11 cellular contexts compared by ENCODE assay signal in the genomic region with DNA sequence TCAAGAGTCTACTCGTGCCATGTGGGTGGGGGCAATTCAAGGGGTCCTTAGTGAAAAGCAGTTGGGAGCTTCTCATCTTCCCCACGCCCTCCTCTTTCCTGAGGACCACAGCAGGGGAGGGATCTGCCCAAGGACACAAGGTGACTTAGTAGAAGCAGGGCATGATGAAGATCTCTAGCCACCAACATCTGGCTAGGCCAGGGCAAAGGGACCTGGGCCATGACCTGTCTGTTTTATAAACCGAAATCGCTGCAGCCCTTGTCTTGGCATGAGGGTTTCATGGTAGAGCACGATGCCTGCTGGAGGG. TPM values are rescaled to one million over a fixed set of nuclear protein-coding genes. Genes with fewer than 3 reads are reported as not detected.
DNase-seq lines count a peak whose midpoint lies in the region; ATAC-seq and TF ChIP-seq lines count a peak whose summit lies in the region.
"Had no signal": no experiment of that assay in that cellular context is flagged by ENCODE, and none has a peak within 500 bp of the region (broad histone marks: within the 10 kb centered on the region; RNA-seq: fewer than 3 reads in every experiment).

No MANE protein-coding gene starts in this region.

- no TSS peak for BruUV-seq in MCF 10A (replicated peaks; lab: Mats Ljungman, UMichigan)

- ATAC-seq in Right ventricle myocardium superior (ENCODE audit: poor library complexity): no peak
- no peak for ATAC-seq in natural killer cell
- no peak for ATAC-seq in esophagus mucosa
- ATAC-seq: left colon had no signal

- no peak for TF ChIP-seq CTCF in left ventricle myocardium inferior (IDR thresholded peaks at IDR 0.05; ENCODE audit: borderline replicate concordance)
- no peak for TF ChIP-seq CTCF in MCF 10A (IDR thresholded peaks at IDR 0.05; ENCODE audit: unreplicated experiment)
- TF ChIP-seq CTCF in natural killer cell (IDR thresholded peaks at IDR 0.05): no peak
- no peak for TF ChIP-seq CTCF in uterus (IDR thresholded peaks at IDR 0.05)

- POLR2A ChIA-PET in MCF 10A (lab: Yijun Ruan, JAX): interaction anchor here (0.5 to 2.1 kb wide), 11 partner anchors 14 to 264 kb away, joined by 3 to 11 read pairs (median 4); partner anchors contain the start of genes MPP1, RPL10, SLC10A3 and TAFAZZIN

- H3K27ac ChIP-seq in left ventricle myocardium inferior (replicated peaks) (peak overlapping the region; percentile 67), uterus (peak overlapping the region; percentile 77 to 87)

- H3K36me3 Mint-ChIP-seq in MCF 10A (ENCODE audit: insufficient read depth, unreplicated experiment): peaks cover 4% of the 10 kb centered on the region
- H3K36me3 Mint-ChIP-seq in natural killer cell: no peaks in the 10 kb centered on the region

- H3K27me3 Mint-ChIP-seq in MCF 10A (ENCODE audit: insufficient read depth, unreplicated experiment): no peaks in the 10 kb centered on the region
- H3K27me3 Mint-ChIP-seq in natural killer cell (ENCODE audit: low read depth in 2 of 2): no peaks in the 10 kb centered on the region

- intact Hi-C loops in left ventricle myocardium inferior (cut with micrococcal nuclease): no loop called here
- intact Hi-C loops in Right ventricle myocardium superior (cut with DNase I): no loop called here
- intact Hi-C loops in MCF 10A (cut with micrococcal nuclease): no loop called here
- intact Hi-C loops in natural killer cell (cut with micrococcal nuclease): no loop called here
- intact Hi-C loops in uterus (cut with DNase I; ENCODE audit: low total_unique reads): no loop called here

- DNase-seq in left ventricle myocardium inferior (no peak), Right ventricle myocardium superior (no peak), MCF 10A (ENCODE audit: unreplicated experiment) (no peak), natural killer cell (no peak), uterus (no peak), amniotic stem cell (lab: John Stamatoyannopoulos, UW) (no peak), HuH-7 (ENCODE audit: low spot score) (no peak)
- DNase-seq: NCI-H1694 treated with DMSO at 0.1 percent for 48 hours had no signal

- CTCF ChIA-PET in MCF 10A (lab: Yijun Ruan, JAX): interaction anchor here (0.6 to 1.2 kb wide), 4 partner anchors 14 to 531 kb away, joined by 3 to 5 read pairs (median 4); no protein-coding TSS in a partner anchor

- H3K4me1 Mint-ChIP-seq in MCF 10A (ENCODE audit: insufficient read depth, unreplicated experiment) (peaks cover 24% of the 10 kb centered on the region), natural killer cell (peaks cover 31 to 43% of the 10 kb centered on the region in 2 donors)

- H3K4me3 Mint-ChIP-seq in MCF 10A (ENCODE audit: unreplicated experiment): peak overlapping the region; percentile 48
- peak overlapping the region; percentile 70 for H3K4me3 Mint-ChIP-seq in natural killer cell

- H3K36me3 ChIP-seq in left ventricle myocardium inferior: no peaks in the 10 kb centered on the region
- no peaks in the 10 kb centered on the region for H3K36me3 ChIP-seq in uterus

- H3K9me3 ChIP-seq in left ventricle myocardium inferior (replicated peaks) (no peaks in the 10 kb centered on the region), uterus (no peaks in the 10 kb centered on the region)

- no peak for TF ChIP-seq POLR2A in uterus (IDR thresholded peaks at IDR 0.05)

- H3K27ac Mint-ChIP-seq in MCF 10A (ENCODE audit: low read depth, unreplicated experiment) (peak overlapping the region; percentile 12), natural killer cell (peak overlapping the region; percentile 93 to 94)

- H3K9me3 Mint-ChIP-seq in MCF 10A (ENCODE audit: unreplicated experiment) (no peaks in the 10 kb centered on the region), natural killer cell (no peaks in the 10 kb centered on the region)

- no peak overlapping the region for H3K4me3 ChIP-seq in left ventricle myocardium inferior
- no peak overlapping the region for H3K4me3 ChIP-seq in uterus

- H3K27me3 ChIP-seq in left ventricle myocardium inferior (ENCODE audit: low read depth): no peaks in the 10 kb centered on the region
- no peaks in the 10 kb centered on the region for H3K27me3 ChIP-seq in uterus

- H3K4me1 ChIP-seq in left ventricle myocardium inferior (peaks cover 25% of the 10 kb centered on the region), uterus (peaks cover 0 to 3% of the 10 kb centered on the region in 2 donors)

RNA-seq across cellular contexts. Expression of gene G6PD, which starts 5.1 kb away (rescaled TPM):
- total RNA-seq in left ventricle myocardium inferior (10.9 TPM), Right ventricle myocardium superior (9.3 TPM), MCF 10A (2022) (42.1 and 49.5 TPM in 2 replicates), natural killer cell (100 to 1,000 TPM; 184 to 220 (median 197) TPM), uterus (10 to 100 TPM; 15.5 to 69.6 (median 23.8) TPM), esophagus mucosa (75.4 TPM)

RNA-seq across cellular contexts. Expression of gene IKBKG, which starts 5.9 kb away (rescaled TPM):
- total RNA-seq in left ventricle myocardium inferior (14.8 TPM), Right ventricle myocardium superior (15.6 TPM), MCF 10A (2022) (29.3 and 32.1 TPM in 2 replicates), natural killer cell (10 to 100 TPM; 64.8 to 84.6 (median 84.1) TPM), uterus (10 to 100 TPM in 3 of 4 donors, 1 to 10 TPM in 1; 2.6 to 30.0 (median 18.3) TPM), esophagus mucosa (16.1 TPM)

RNA-seq across cellular contexts. Expression of gene FAM3A, which starts 25.5 kb away (rescaled TPM):
- total RNA-seq in left ventricle myocardium inferior (52.0 TPM), Right ventricle myocardium superior (51.3 TPM), MCF 10A (2022) (40.9 and 45.3 TPM in 2 replicates), natural killer cell (10 to 100 TPM; 31.1 to 38.0 (median 37.3) TPM), uterus (10 to 100 TPM in 2 of 4 donors, 1 to 10 TPM in 2; 5.1 to 55.9 (median 15.4) TPM), esophagus mucosa (40.6 TPM)

RNA-seq across cellular contexts. Expression of gene CTAG1A, which starts 43.4 kb away (rescaled TPM):
- total RNA-seq in left ventricle myocardium inferior: not detected
- not detected for total RNA-seq in Right ventricle myocardium superior
- not detected in 2 replicates for total RNA-seq in MCF 10A (2022)
- not detected for total RNA-seq in natural killer cell
- not detected for total RNA-seq in uterus
- total RNA-seq in esophagus mucosa: not detected
- total RNA-seq: left colon, renal cortical epithelial cell had no signal

RNA-seq across cellular contexts. Expression of gene SLC10A3, which starts 51.1 kb away (rescaled TPM):
- 10.4 TPM for total RNA-seq in left ventricle myocardium inferior
- total RNA-seq in Right ventricle myocardium superior: 11.1 TPM
- total RNA-seq in MCF 10A (2022): 17.9 and 21.2 TPM in 2 replicates
- total RNA-seq in natural killer cell: 10 to 100 TPM; 26.5 to 42.1 (median 31.8) TPM
- 10 to 100 TPM in 3 of 4 donors, 1 to 10 TPM in 1; 9.1 to 62.8 (median 32.7) TPM for total RNA-seq in uterus
- 20.6 TPM for total RNA-seq in esophagus mucosa
